In the genomic region with DNA sequence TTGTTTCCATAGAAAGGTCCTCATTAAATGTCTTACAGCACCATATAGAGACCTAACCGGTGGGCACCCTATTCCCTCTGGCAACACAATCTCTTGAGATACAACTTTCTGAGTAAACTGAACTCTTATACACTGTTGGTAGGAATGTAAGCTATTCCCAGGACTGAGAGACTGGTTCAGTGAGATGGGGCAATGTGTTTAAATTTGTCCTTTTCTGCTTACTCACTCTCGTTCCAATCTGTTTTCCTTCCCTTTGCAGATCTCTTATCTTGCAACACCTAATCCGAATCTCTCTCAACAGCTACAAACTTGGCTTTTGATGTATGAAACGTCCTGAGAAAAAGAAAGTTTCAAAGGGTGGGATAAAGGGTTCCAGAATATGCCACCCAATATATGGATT, we compare ENCODE assay signal across 17 cellular contexts. TPM values are rescaled to one million over a fixed set of nuclear protein-coding genes. Genes with fewer than 3 reads are reported as not detected.
DNase-seq lines count a peak whose midpoint lies in the region; ATAC-seq and TF ChIP-seq lines count a peak whose summit lies in the region.
"Had no signal": no experiment of that assay in that cellular context is flagged by ENCODE, and none has a peak within 500 bp of the region (broad histone marks: within the 10 kb centered on the region; RNA-seq: fewer than 3 reads in every experiment).

No MANE protein-coding gene starts in this region.

- H3K9me3 Mint-ChIP-seq in memory B cell: no peaks in the 10 kb centered on the region
- H3K9me3 Mint-ChIP-seq: activated T-cell treated with anti-CD3 and anti-CD28 coated beads, Interleukin-2, amount 50 U/mL, for 24 hours had no signal

- no CpG with 5 or more reads among the region's 4 CpGs for WGBS in IMR-90 (ENCODE audit: extremely low coverage in 2 of 2, insufficient read length in 1 of 2), 2 experiments

- H2BK15ac ChIP-seq in IMR-90 (ENCODE audit: low read depth, low read length): no peak overlapping the region

- TF ChIP-seq CTCF in AG10803 (conservative IDR thresholded peaks at IDR 0.05; ENCODE audit: low read length): no peak
- TF ChIP-seq CTCF in IMR-90 (conservative IDR thresholded peaks at IDR 0.05; ENCODE audit: low read depth, low read length): 0 out of 2 replicates have a peak, but pooled peaks have one; percentile 4
- no peak for TF ChIP-seq CTCF in GM13976 (IDR thresholded peaks at IDR 0.05; ENCODE audit: borderline replicate concordance, control extremely low read depth, extremely low read depth, insufficient read depth, missing control alignments)

- H3K14ac ChIP-seq in IMR-90 (replicated peaks; ENCODE audit: low read depth, low read length): peak overlapping the region; percentile 38

- H3K27me3 Mint-ChIP-seq in memory B cell: no peaks in the 10 kb centered on the region
- H3K27me3 Mint-ChIP-seq: activated T-cell treated with anti-CD3 and anti-CD28 coated beads, Interleukin-2, amount 50 U/mL, for 24 hours had no signal

- no peaks in the 10 kb centered on the region for H3K27me3 ChIP-seq in IMR-90 (ENCODE audit: control insufficient read depth, insufficient read depth, low read length)
- H3K27me3 ChIP-seq: gastroesophageal sphincter had no signal

- H3K4me3 Mint-ChIP-seq in memory B cell: no peak overlapping the region
- H3K4me3 Mint-ChIP-seq: activated T-cell treated with anti-CD3 and anti-CD28 coated beads, Interleukin-2, amount 50 U/mL, for 24 hours had no signal

- DNase-seq in AG10803 (ENCODE audit: low read depth) (peak; percentile 34), IMR-90 (peak; percentile 60), amniotic epithelial cell (ENCODE audit: low read depth) (peak; percentile 87), memory B cell (ENCODE audit: low spot score in 2 of 2) (no peak), GM13976 (ENCODE audit: low spot score) (no peak)
- DNase-seq in activated naive CD4-positive, alpha-beta T cell treated with anti-CD3 and anti-CD28 coated beads, Interleukin-2, amount 50 U/mL, for 16 hours: no peak
- DNase-seq: activated CD4-positive, CD25-positive, alpha-beta regulatory T cell treated with anti-CD3 and anti-CD28 coated beads, Interleukin-2, amount 50 U/mL, for 72 hours; activated T-cell treated with anti-CD3 and anti-CD28 coated beads, Interleukin-2, amount 50 U/mL, for 24 hours; DND-41; effector CD4-positive, alpha-beta T cell; kidney glomerular epithelial cell; NCI-H1436 treated with DMSO at 0.1 percent for 48 hours; nucleus accumbens had no signal

- no peak for TF ChIP-seq POLR2A in IMR-90 (IDR thresholded peaks at IDR 0.05; ENCODE audit: low read depth, low read length)

- peak overlapping the region in 1 of 2 experiments; percentile 44; a peak in 1 of 4 replicates for H4K8ac ChIP-seq in IMR-90 (ENCODE audit: low read depth in 2 of 2, low read length in 2 of 2)

- H3K4me3 ChIP-seq in AG10803 (ENCODE audit: low read length): no peak overlapping the region
- H3K4me3 ChIP-seq in IMR-90 (ENCODE audit: insufficient read depth, low read depth, low read length): no peak overlapping the region
- H3K4me3 ChIP-seq: gastroesophageal sphincter, HAP-1 had no signal

- H2AFZ ChIP-seq in IMR-90 (replicated peaks; ENCODE audit: low read length, poor library complexity): no peak overlapping the region

- peaks cover 3% of the 10 kb centered on the region for H3K4me1 ChIP-seq in IMR-90 (ENCODE audit: control insufficient read depth, insufficient read depth, low read length)

- no peaks in the 10 kb centered on the region for H3K9me3 ChIP-seq in IMR-90 (ENCODE audit: control insufficient read depth, insufficient read depth, low read length)
- H3K9me3 ChIP-seq: gastroesophageal sphincter had no signal

- dilution Hi-C loops in IMR-90 (cut with HindIII; ENCODE audit: low sequenced_read_pairs, unreplicated experiment): no loop called here

- BruUV-seq in IMR-90 (replicated peaks; lab: Mats Ljungman, UMichigan): no TSS peak

- no peaks in the 10 kb centered on the region for H4K20me1 ChIP-seq in IMR-90 (ENCODE audit: insufficient read depth, low read length)

- no peaks in the 10 kb centered on the region for H3K36me3 Mint-ChIP-seq in memory B cell

- H4K5ac ChIP-seq in IMR-90 (ENCODE audit: low read depth, low read length): no peak overlapping the region

- peak overlapping the region; percentile 87 for H3K4me2 ChIP-seq in IMR-90 (ENCODE audit: low read depth, low read length)

- no peak for TF ChIP-seq RAD21 in IMR-90 (IDR thresholded peaks at IDR 0.05; ENCODE audit: low read length)

- H3K9me1 ChIP-seq in IMR-90 (ENCODE audit: insufficient read depth, low read length): peaks cover 4% of the 10 kb centered on the region; the same call in 1 of the 2 replicates

- H3K18ac ChIP-seq in IMR-90 (ENCODE audit: low read depth, low read length): peak overlapping the region; percentile 78; the same call in 1 of the 2 replicates

- no peaks in the 10 kb centered on the region for H3K79me1 ChIP-seq in IMR-90 (ENCODE audit: low read depth in 1 of 2, low read length in 2 of 2)

- H3K4ac ChIP-seq in IMR-90 (ENCODE audit: low read depth, low read length): peak overlapping the region; percentile 17; the same call in 1 of the 2 replicates

- H2AK5ac ChIP-seq in IMR-90 (ENCODE audit: low read depth, low read length): no peak overlapping the region

- POLR2A ChIA-PET in IMR-90 (lab: Charles Lee; ENCODE audit: unreplicated experiment): no interaction called here

- peak overlapping the region; percentile 64 for H3K27ac Mint-ChIP-seq in memory B cell
- H3K27ac Mint-ChIP-seq: activated T-cell treated with anti-CD3 and anti-CD28 coated beads, Interleukin-2, amount 50 U/mL, for 24 hours had no signal

- peak overlapping the region; percentile 39 for H2BK5ac ChIP-seq in IMR-90 (ENCODE audit: low read depth, low read length, poor library complexity, severe bottlenecking)

- H3K56ac ChIP-seq in IMR-90 (ENCODE audit: extremely low read depth, insufficient read depth, low read length): no peak overlapping the region

- peak overlapping the region; percentile 66 for H2BK120ac ChIP-seq in IMR-90 (ENCODE audit: low read depth, low read length)

- intact Hi-C loops in IMR-90 (cut with micrococcal nuclease): loop anchor here (5.0 kb wide), 1 partner anchor 41 kb away; no protein-coding TSS in a partner anchor

- peaks cover 3% of the 10 kb centered on the region for H3K4me1 Mint-ChIP-seq in memory B cell

- in situ Hi-C loops in IMR-90 (cut with MboI; ENCODE audit: low sequenced_read_pairs): no loop called here
- in situ Hi-C loops in GM13976 (cut with MboI; ENCODE audit: low sequenced_read_pairs, unreplicated experiment): no loop called here

- H2AK9ac ChIP-seq in IMR-90 (replicated peaks; ENCODE audit: low read depth, low read length, poor library complexity): no peak overlapping the region

- H4K91ac ChIP-seq in IMR-90 (ENCODE audit: insufficient read depth, low read depth, low read length): no peak overlapping the region

- H3K27ac ChIP-seq in IMR-90 (ENCODE audit: insufficient read depth, low read length): peak overlapping the region; percentile 84; the same call in 1 of the 2 replicates
- H3K27ac ChIP-seq: gastroesophageal sphincter had no signal

- CTCF ChIA-PET in IMR-90 (lab: Yijun Ruan, JAX): interaction anchor here (0.7 to 1.6 kb wide), 2 partner anchors 9 to 410 kb away, joined by 3 to 4 read pairs; no protein-coding TSS in a partner anchor

- H3K36me3 ChIP-seq in IMR-90 (ENCODE audit: control insufficient read depth, insufficient read depth, low read length): no peaks in the 10 kb centered on the region
- H3K36me3 ChIP-seq: gastroesophageal sphincter, HAP-1 had no signal

- ATAC-seq in IMR-90 (ENCODE audit: low read depth): peak; percentile 93
- ATAC-seq in memory B cell (ENCODE audit: low read depth): no peak
- no peak for ATAC-seq in HG03354 (IDR thresholded peaks at IDR 0.05; ENCODE audit: poor library complexity, severe bottlenecking, unreplicated experiment)
- no peak for ATAC-seq in HG02763 (IDR thresholded peaks at IDR 0.05; ENCODE audit: unreplicated experiment)
- ATAC-seq: gastroesophageal sphincter had no signal

- H3K9ac ChIP-seq in IMR-90 (ENCODE audit: low read depth, low read length): no peak overlapping the region

- H2BK20ac ChIP-seq in IMR-90 (ENCODE audit: low read depth, low read length): no peak overlapping the region

- no peak overlapping the region for H3K23ac ChIP-seq in IMR-90 (ENCODE audit: low read depth, low read length)

TF ChIP-seq in IMR-90, 13 proteins besides CTCF, POLR2A, EP300 and RAD21:
- TF ChIP-seq, protein P1, sequence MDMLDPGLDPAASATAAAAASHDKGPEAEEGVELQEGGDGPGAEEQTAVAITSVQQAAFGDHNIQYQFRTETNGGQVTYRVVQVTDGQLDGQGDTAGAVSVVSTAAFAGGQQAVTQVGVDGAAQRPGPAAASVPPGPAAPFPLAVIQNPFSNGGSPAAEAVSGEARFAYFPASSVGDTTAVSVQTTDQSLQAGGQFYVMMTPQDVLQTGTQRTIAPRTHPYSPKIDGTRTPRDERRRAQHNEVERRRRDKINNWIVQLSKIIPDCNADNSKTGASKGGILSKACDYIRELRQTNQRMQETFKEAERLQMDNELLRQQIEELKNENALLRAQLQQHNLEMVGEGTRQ (IDR thresholded peaks at IDR 0.05; ENCODE audit: low read depth, low read length): no peak
- no peak for TF ChIP-seq MXI1 (IDR thresholded peaks at IDR 0.05; ENCODE audit: borderline replicate concordance, low read depth, low read length)
- TF ChIP-seq MAFK (IDR thresholded peaks at IDR 0.05; ENCODE audit: low read depth, low read length): peak; percentile 27; the same call in 1 of the 2 replicates
- peak; percentile 77; the same call in 1 of the 2 replicates for TF ChIP-seq NFE2L2 (IDR thresholded peaks at IDR 0.05; ENCODE audit: low read depth, low read length)
- TF ChIP-seq CEBPB (IDR thresholded peaks at IDR 0.05; ENCODE audit: low read depth, low read length): peak; percentile 74
- no peak for TF ChIP-seq FOS (IDR thresholded peaks at IDR 0.05; ENCODE audit: low read depth, low read length)
- no peak for TF ChIP-seq RFX5 (IDR thresholded peaks at IDR 0.05; ENCODE audit: low read depth, low read length)
- no peak for TF ChIP-seq SMC3 (IDR thresholded peaks at IDR 0.05; ENCODE audit: low read depth, low read length)
TF ChIP-seq in IMR-90: peak in this region for 3.

RNA-seq across cellular contexts. Expression of a gene that starts 26.1 kb away (rescaled TPM):
- total RNA-seq in IMR-90 (2012; rRNA removed): 9.4 and 9.9 TPM in 2 replicates
- 8.4 and 8.6 TPM in 2 replicates for polyA plus RNA-seq in IMR-90 (2012; rRNA removed)
- 2.6 and 2.7 TPM in 2 replicates for polyA plus RNA-seq in IMR-90 (2012; cell fraction: cytosol; rRNA removed)
- 20.3 and 40.4 TPM in 2 replicates for polyA plus RNA-seq in IMR-90 (2012; cell fraction: nucleus; rRNA removed; ENCODE audit: low replicate concordance)

Comparison
In these comparisons a context has a peak if more than half of its experiments do, and no peak if none do; other contexts are left out.
1. DNase-seq: peak in AG10803 (single experiment), IMR-90 (single experiment) and amniotic epithelial cell (single experiment); none in memory B cell (0 of 2), GM13976 (single experiment) and activated naive CD4-positive, alpha-beta T cell treated with anti-CD3 and anti-CD28 coated beads, Interleukin-2, amount 50 U/mL, for 16 hours (single experiment).